Comparison of ENCODE assay signal across 1 cellular context in the genomic region with DNA sequence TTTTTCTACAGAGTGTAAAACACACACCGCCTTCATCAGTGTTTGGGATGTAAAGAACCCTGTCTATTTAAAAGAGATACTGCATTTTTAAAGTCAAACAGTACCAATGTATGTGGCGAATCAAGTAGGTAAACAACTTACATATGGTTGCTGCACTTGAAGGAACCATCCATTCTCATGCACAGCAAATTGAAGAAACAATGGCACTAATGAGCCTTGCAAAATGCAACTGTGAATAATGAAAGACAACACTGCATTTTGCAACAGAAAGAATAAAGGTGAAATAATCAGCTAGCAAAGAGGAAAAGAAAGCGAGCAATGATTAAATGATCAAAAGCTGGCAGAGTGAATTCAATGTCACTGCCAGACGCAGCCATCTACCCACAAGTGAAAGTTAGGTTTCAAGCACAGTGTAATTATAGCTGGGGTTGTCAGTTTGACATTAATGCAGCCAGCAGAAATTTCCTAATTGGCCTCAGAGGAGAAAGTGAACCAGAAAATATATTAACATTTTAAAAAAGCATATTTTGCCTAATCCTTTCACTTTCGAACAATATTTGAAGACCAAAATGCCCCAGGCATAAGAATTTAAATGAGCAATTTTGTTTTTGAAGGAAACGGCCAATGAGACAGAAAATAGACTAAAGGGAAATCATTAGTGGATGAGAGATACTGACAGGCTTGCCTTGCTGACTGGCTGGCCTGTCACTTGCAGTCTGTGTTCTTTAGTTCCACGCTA.
TF ChIP-seq lines count a peak whose summit lies in the region.

No MANE protein-coding gene starts in this region.

TF ChIP-seq in GM23338, 12 proteins besides CTCF, POLR2A, EP300 and RAD21 (continued from another document):
- TF ChIP-seq STAT1 (IDR thresholded peaks at IDR 0.05; ENCODE audit: unreplicated experiment) = no peak
- TF ChIP-seq POLR2AphosphoS5 (IDR thresholded peaks at IDR 0.05; ENCODE audit: low read depth) = no peak
- peak; percentile 96 for TF ChIP-seq NANOG (IDR thresholded peaks at IDR 0.05; ENCODE audit: borderline replicate concordance)
- TF ChIP-seq, protein P1, sequence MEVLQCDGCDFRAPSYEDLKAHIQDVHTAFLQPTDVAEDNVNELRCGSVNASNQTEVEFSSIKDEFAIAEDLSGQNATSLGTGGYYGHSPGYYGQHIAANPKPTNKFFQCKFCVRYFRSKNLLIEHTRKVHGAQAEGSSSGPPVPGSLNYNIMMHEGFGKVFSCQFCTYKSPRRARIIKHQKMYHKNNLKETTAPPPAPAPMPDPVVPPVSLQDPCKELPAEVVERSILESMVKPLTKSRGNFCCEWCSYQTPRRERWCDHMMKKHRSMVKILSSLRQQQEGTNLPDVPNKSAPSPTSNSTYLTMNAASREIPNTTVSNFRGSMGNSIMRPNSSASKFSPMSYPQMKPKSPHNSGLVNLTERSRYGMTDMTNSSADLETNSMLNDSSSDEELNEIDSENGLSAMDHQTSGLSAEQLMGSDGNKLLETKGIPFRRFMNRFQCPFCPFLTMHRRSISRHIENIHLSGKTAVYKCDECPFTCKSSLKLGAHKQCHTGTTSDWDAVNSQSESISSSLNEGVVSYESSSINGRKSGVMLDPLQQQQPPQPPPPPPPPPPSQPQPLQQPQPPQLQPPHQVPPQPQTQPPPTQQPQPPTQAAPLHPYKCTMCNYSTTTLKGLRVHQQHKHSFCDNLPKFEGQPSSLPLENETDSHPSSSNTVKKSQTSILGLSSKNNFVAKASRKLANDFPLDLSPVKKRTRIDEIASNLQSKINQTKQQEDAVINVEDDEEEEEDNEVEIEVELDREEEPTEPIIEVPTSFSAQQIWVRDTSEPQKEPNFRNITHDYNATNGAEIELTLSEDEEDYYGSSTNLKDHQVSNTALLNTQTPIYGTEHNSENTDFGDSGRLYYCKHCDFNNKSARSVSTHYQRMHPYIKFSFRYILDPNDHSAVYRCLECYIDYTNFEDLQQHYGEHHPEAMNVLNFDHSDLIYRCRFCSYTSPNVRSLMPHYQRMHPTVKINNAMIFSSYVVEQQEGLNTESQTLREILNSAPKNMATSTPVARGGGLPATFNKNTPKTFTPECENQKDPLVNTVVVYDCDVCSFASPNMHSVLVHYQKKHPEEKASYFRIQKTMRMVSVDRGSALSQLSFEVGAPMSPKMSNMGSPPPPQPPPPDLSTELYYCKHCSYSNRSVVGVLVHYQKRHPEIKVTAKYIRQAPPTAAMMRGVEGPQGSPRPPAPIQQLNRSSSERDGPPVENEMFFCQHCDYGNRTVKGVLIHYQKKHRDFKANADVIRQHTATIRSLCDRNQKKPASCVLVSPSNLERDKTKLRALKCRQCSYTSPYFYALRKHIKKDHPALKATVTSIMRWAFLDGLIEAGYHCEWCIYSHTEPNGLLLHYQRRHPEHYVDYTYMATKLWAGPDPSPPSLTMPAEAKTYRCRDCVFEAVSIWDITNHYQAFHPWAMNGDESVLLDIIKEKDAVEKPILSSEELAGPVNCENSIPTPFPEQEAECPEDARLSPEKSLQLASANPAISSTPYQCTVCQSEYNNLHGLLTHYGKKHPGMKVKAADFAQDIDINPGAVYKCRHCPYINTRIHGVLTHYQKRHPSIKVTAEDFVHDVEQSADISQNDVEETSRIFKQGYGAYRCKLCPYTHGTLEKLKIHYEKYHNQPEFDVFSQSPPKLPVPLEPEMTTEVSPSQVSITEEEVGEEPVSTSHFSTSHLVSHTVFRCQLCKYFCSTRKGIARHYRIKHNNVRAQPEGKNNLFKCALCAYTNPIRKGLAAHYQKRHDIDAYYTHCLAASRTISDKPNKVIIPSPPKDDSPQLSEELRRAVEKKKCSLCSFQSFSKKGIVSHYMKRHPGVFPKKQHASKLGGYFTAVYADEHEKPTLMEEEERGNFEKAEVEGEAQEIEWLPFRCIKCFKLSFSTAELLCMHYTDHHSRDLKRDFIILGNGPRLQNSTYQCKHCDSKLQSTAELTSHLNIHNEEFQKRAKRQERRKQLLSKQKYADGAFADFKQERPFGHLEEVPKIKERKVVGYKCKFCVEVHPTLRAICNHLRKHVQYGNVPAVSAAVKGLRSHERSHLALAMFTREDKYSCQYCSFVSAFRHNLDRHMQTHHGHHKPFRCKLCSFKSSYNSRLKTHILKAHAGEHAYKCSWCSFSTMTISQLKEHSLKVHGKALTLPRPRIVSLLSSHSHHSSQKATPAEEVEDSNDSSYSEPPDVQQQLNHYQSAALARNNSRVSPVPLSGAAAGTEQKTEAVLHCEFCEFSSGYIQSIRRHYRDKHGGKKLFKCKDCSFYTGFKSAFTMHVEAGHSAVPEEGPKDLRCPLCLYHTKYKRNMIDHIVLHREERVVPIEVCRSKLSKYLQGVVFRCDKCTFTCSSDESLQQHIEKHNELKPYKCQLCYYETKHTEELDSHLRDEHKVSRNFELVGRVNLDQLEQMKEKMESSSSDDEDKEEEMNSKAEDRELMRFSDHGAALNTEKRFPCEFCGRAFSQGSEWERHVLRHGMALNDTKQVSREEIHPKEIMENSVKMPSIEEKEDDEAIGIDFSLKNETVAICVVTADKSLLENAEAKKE (CRISPR knock-in tag; IDR thresholded peaks at IDR 0.05) = no peak
